7 cellular contexts compared by ENCODE assay signal in genomic region chr4:138090145-138090917, GRCh38.
A peak's percentile ranks its signal among the peaks of the same experiment; 100 is the strongest.
DNase-seq lines count a peak whose midpoint lies in the region; ATAC-seq and TF ChIP-seq lines count a peak whose summit lies in the region.

No MANE protein-coding gene starts in this region.

- 20 to 23% (median 22%) methylated on average over 17 of the region's 17 CpGs for WGBS in adrenal gland, 4 donors

- H3K4me3 ChIP-seq in adrenal gland, result no peak overlapping the region
- peak overlapping the region in 1 of 2 donors; percentile 1 for H3K4me3 ChIP-seq in right atrium auricular region

- intact Hi-C loops in adrenal gland (cut with DNase I), result loop anchor here (2.0 to 10.0 kb wide), 2 partner anchors 46 to 54 kb away; no protein-coding TSS in a partner anchor
- intact Hi-C loops in sciatic nerve (cut with DNase I), result loop anchor here (10.0 kb wide), 1 partner anchor 966 kb away; no protein-coding TSS in a partner anchor

- TF ChIP-seq CTCF in adrenal gland (IDR thresholded peaks at IDR 0.05), result peak; percentile 65 to 90 (median 71)
- TF ChIP-seq CTCF in right atrium auricular region (IDR thresholded peaks at IDR 0.05), result peak; percentile 65 to 88

- H3K36me3 ChIP-seq in adrenal gland (replicated peaks in 1 of 2) (no peaks in the 10 kb centered on the region), right atrium auricular region (no peaks in the 10 kb centered on the region)

- peak; percentile 76 for ATAC-seq in GM19463 (IDR thresholded peaks at IDR 0.05; ENCODE audit: unreplicated experiment)
- ATAC-seq in HG03520 (IDR thresholded peaks at IDR 0.05; ENCODE audit: unreplicated experiment), result peak; percentile 84
- ATAC-seq in sciatic nerve, result peak; percentile 88

- DNase-seq in ELF-1 (ENCODE audit: low read depth, low spot score) (peak; percentile 50), NCI-H510A treated with DMSO at 0.1 percent for 48 hours (lab: John Stamatoyannopoulos, UW) (peak; percentile 73), adrenal gland (peak; percentile 29 to 77 (median 57)), right atrium auricular region (ENCODE audit: low spot score) (peak; percentile 71), sciatic nerve (ENCODE audit: low spot score) (no peak)

- H3K27me3 ChIP-seq in adrenal gland, result no peaks in the 10 kb centered on the region
- H3K27me3 ChIP-seq in right atrium auricular region, result no peaks in the 10 kb centered on the region

- H3K9me3 ChIP-seq in adrenal gland (replicated peaks in 1 of 3) (no peaks in the 10 kb centered on the region), right atrium auricular region (no peaks in the 10 kb centered on the region)

- no peak for TF ChIP-seq POLR2A in adrenal gland (IDR thresholded peaks at IDR 0.05)

- H3K4me1 ChIP-seq in adrenal gland (replicated peaks in 1 of 2) (no peaks in the 10 kb centered on the region), right atrium auricular region (peaks cover 0 to 16% of the 10 kb centered on the region in 2 donors)

- no peak overlapping the region for H3K27ac ChIP-seq in adrenal gland
- H3K27ac ChIP-seq in right atrium auricular region, result peak overlapping the region in 1 of 2 donors; percentile 10
